1 cellular context compared by ENCODE assay signal in genomic region chr17:43175213-43176118, GRCh38.
TF ChIP-seq lines count a peak whose summit lies in the region.

No MANE protein-coding gene starts in this region.

TF ChIP-seq in HepG2, 621 proteins besides CTCF, POLR2A, EP300 and RAD21 (continues in another document):
- TF ChIP-seq ISL2 (CRISPR knock-in tag; IDR thresholded peaks at IDR 0.05) (0 out of 2 replicates have a peak, but pooled peaks have one; percentile 26), ASH2L (IDR thresholded peaks at IDR 0.05; ENCODE audit: insufficient read length, low read depth, low read length) (no peak), MED1 (CRISPR knock-in tag; IDR thresholded peaks at IDR 0.05) (peak; percentile 32; the same call in 1 of the 2 replicates), SAP130 (CRISPR knock-in tag; IDR thresholded peaks at IDR 0.05; ENCODE audit: low read depth) (peak; percentile 25; the same call in 1 of the 2 replicates), ZMYM2 (CRISPR knock-in tag; IDR thresholded peaks at IDR 0.05) (0 out of 2 replicates have a peak, but pooled peaks have one; percentile 28), ATAD3A (CRISPR knock-in tag; IDR thresholded peaks at IDR 0.05) (no peak), HMGXB4 (CRISPR knock-in tag; IDR thresholded peaks at IDR 0.05; ENCODE audit: borderline replicate concordance in 1 of 2, low read depth in 1 of 2) (peak in 1 of 2 experiments; percentile 24; a peak in 1 of 4 replicates), ZNF710 (CRISPR knock-in tag; IDR thresholded peaks at IDR 0.05; ENCODE audit: borderline replicate concordance) (0 out of 2 replicates have a peak, but pooled peaks have one; percentile 13), ATF1 (CRISPR knock-in tag; IDR thresholded peaks at IDR 0.05) (peak; percentile 39; the same call in 1 of the 2 replicates), NFKB2 (CRISPR knock-in tag; IDR thresholded peaks at IDR 0.05; ENCODE audit: borderline replicate concordance) (no peak), ATF2 (CRISPR knock-in tag; IDR thresholded peaks at IDR 0.05) (peak; percentile 28; the same call in 1 of the 2 replicates), REXO4 (CRISPR knock-in tag; IDR thresholded peaks at IDR 0.05; ENCODE audit: borderline replicate concordance) (no peak), ZNF18 (CRISPR knock-in tag; IDR thresholded peaks at IDR 0.05; ENCODE audit: insufficient replicate concordance) (peak; percentile 11), SOX13 (IDR thresholded peaks at IDR 0.05) (no peak), SOX13 (CRISPR knock-in tag; conservative IDR thresholded peaks at IDR 0.05 in 1 of 2, IDR thresholded peaks at IDR 0.05 in 1 of 2) (0 out of 4 replicates have a peak, but pooled peaks of 1 of the 2 experiments have one; percentile 15), TRIM24 (CRISPR knock-in tag; IDR thresholded peaks at IDR 0.05) (no peak), THAP11 (CRISPR knock-in tag; IDR thresholded peaks at IDR 0.05) (0 out of 2 replicates have a peak, but pooled peaks have one; percentile 30), GLI4 (CRISPR knock-in tag; IDR thresholded peaks at IDR 0.05; ENCODE audit: borderline replicate concordance) (0 out of 2 replicates have a peak, but pooled peaks have one; percentile 54), MIXL1 (CRISPR knock-in tag; IDR thresholded peaks at IDR 0.05) (peak; percentile 22; the same call in 1 of the 2 replicates), ZNF3 (CRISPR knock-in tag; IDR thresholded peaks at IDR 0.05) (no peak), ZNF816 (CRISPR knock-in tag; IDR thresholded peaks at IDR 0.05; ENCODE audit: borderline replicate concordance) (peak; percentile 1; the same call in 1 of the 2 replicates), KLF16 (CRISPR knock-in tag; IDR thresholded peaks at IDR 0.05) (peak in 1 of 2 experiments; percentile 2; a peak in 1 of 4 replicates), ZNF790 (CRISPR knock-in tag; IDR thresholded peaks at IDR 0.05; ENCODE audit: borderline replicate concordance) (no peak), MAFK (conservative IDR thresholded peaks at IDR 0.05 in 1 of 2, IDR thresholded peaks at IDR 0.05 in 1 of 2; ENCODE audit: low read length in 2 of 2) (0 out of 4 replicates have a peak, but pooled peaks of 1 of the 2 experiments have one; percentile 8), RFXAP (CRISPR knock-in tag; IDR thresholded peaks at IDR 0.05; ENCODE audit: borderline replicate concordance) (no peak), ZBTB25 (CRISPR knock-in tag; IDR thresholded peaks at IDR 0.05) (no peak)
- TF ChIP-seq, protein P1, sequence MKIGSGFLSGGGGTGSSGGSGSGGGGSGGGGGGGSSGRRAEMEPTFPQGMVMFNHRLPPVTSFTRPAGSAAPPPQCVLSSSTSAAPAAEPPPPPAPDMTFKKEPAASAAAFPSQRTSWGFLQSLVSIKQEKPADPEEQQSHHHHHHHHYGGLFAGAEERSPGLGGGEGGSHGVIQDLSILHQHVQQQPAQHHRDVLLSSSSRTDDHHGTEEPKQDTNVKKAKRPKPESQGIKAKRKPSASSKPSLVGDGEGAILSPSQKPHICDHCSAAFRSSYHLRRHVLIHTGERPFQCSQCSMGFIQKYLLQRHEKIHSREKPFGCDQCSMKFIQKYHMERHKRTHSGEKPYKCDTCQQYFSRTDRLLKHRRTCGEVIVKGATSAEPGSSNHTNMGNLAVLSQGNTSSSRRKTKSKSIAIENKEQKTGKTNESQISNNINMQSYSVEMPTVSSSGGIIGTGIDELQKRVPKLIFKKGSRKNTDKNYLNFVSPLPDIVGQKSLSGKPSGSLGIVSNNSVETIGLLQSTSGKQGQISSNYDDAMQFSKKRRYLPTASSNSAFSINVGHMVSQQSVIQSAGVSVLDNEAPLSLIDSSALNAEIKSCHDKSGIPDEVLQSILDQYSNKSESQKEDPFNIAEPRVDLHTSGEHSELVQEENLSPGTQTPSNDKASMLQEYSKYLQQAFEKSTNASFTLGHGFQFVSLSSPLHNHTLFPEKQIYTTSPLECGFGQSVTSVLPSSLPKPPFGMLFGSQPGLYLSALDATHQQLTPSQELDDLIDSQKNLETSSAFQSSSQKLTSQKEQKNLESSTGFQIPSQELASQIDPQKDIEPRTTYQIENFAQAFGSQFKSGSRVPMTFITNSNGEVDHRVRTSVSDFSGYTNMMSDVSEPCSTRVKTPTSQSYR (CRISPR knock-in tag; IDR thresholded peaks at IDR 0.05; ENCODE audit: borderline replicate concordance), result no peak
- TF ChIP-seq, protein P2, sequence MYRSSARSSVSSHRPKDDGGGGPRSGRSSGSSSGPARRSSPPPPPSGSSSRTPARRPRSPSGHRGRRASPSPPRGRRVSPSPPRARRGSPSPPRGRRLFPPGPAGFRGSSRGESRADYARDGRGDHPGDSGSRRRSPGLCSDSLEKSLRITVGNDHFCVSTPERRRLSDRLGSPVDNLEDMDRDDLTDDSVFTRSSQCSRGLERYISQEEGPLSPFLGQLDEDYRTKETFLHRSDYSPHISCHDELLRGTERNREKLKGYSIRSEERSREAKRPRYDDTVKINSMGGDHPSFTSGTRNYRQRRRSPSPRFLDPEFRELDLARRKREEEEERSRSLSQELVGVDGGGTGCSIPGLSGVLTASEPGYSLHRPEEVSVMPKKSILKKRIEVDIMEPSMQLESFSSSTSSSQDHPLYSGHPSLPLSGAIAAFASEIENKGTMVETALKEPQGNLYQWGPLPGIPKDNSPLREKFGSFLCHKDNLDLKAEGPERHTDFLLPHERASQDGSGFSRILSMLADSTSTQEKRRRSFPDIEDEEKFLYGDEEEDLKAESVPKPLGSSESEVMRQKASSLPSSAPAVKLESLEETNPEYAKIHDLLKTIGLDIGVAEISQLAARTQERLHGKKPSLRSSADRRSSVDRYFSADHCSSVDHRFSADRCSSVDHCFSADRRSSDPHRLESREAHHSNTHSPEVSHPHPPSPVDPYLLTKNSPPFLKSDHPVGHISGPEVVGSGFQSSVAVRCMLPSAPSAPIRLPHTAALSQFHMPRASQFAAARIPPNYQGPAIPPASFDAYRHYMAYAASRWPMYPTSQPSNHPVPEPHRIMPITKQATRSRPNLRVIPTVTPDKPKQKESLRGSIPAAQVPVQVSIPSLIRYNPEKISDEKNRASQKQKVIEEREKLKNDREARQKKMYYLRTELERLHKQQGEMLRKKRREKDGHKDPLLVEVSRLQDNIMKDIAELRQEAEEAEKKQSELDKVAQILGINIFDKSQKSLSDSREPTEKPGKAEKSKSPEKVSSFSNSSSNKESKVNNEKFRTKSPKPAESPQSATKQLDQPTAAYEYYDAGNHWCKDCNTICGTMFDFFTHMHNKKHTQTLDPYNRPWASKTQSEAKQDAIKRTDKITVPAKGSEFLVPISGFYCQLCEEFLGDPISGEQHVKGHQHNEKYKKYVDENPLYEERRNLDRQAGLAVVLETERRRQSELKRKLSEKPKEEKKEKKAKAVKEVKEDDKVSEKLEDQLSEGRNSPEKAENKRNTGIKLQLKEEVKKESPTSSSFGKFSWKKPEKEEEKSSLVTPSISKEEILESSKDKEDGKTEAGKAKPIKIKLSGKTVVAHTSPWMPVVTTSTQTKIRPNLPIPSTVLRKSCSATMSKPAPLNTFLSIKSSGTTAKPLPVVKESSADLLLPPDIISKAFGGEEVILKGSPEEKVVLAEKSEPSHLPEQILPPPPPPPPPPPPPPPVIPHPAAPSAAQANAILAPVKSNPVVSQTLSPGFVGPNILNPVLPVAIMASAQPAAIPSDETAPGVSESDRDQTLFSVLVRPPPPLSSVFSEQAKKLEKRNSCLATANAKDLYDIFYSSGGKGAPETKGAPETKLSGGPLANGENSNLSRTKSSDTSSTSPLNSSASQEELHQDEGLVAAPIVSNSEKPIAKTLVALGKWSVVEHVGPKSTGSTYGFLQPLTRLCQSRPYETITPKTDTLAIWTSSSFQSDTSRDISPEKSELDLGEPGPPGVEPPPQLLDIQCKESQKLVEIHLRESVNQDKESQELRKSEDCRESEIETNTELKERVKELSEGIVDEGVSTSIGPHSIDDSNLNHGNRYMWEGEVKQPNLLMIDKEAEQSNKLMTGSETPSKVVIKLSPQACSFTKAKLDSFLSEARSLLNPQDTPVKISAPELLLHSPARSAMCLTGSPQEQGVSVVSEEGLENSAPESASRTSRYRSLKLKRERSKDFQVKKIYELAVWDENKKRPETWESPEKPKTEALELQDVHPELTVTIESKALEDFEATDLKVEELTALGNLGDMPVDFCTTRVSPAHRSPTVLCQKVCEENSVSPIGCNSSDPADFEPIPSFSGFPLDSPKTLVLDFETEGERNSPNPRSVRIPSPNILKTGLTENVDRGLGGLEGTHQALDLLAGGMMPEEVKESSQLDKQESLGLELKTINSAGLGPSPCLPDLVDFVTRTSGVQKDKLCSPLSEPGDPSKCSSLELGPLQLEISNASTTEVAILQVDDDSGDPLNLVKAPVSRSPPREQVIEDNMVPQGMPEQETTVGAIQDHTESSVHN (CRISPR knock-in tag; IDR thresholded peaks at IDR 0.05), result no peak
- TF ChIP-seq, protein P3, sequence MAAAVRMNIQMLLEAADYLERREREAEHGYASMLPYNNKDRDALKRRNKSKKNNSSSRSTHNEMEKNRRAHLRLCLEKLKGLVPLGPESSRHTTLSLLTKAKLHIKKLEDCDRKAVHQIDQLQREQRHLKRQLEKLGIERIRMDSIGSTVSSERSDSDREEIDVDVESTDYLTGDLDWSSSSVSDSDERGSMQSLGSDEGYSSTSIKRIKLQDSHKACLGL (CRISPR knock-in tag; IDR thresholded peaks at IDR 0.05), result no peak
- TF ChIP-seq, protein P4, sequence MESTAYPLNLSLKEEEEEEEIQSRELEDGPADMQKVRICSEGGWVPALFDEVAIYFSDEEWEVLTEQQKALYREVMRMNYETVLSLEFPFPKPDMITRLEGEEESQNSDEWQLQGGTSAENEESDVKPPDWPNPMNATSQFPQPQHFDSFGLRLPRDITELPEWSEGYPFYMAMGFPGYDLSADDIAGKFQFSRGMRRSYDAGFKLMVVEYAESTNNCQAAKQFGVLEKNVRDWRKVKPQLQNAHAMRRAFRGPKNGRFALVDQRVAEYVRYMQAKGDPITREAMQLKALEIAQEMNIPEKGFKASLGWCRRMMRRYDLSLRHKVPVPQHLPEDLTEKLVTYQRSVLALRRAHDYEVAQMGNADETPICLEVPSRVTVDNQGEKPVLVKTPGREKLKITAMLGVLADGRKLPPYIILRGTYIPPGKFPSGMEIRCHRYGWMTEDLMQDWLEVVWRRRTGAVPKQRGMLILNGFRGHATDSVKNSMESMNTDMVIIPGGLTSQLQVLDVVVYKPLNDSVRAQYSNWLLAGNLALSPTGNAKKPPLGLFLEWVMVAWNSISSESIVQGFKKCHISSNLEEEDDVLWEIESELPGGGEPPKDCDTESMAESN (CRISPR knock-in tag; conservative IDR thresholded peaks at IDR 0.05), result peak; percentile 98
